ENCODE assay signal across 14 cellular contexts in genomic region chr17:48574523-48575065, GRCh38. TPM values are rescaled to one million over a fixed set of nuclear protein-coding genes. Genes with fewer than 3 reads are reported as not detected.
DNase-seq lines count a peak whose midpoint lies in the region; ATAC-seq, FAIRE-seq and TF ChIP-seq lines count a peak whose summit lies in the region.
"Had no signal": no experiment of that assay in that cellular context is flagged by ENCODE, and none has a peak within 500 bp of the region (broad histone marks: within the 10 kb centered on the region; RNA-seq: fewer than 3 reads in every experiment).

No MANE protein-coding gene starts in this region.

- intact Hi-C loops in kidney (cut with DNase I) = loop anchor here (5.0 kb wide), 1 partner anchor 32 kb away; no protein-coding TSS in a partner anchor

- DNase-seq in astrocyte of the spinal cord (ENCODE audit: low read depth, low spot score) (no peak), kidney (no peak), DMS 273 (lab: John Stamatoyannopoulos, UW; ENCODE audit: unreplicated experiment) (no peak)
- DNase-seq in activated naive CD4-positive, alpha-beta T cell treated with anti-CD3 and anti-CD28 coated beads, Interleukin-2, amount 50 U/mL, for 16 hours = no peak
- no peak for DNase-seq in activated effector memory CD4-positive, alpha-beta T cell treated with anti-CD3 and anti-CD28 coated beads, Interleukin-2, amount 50 U/mL, for 16 hours
- DNase-seq: activated CD4-positive, alpha-beta memory T cell treated with anti-CD3 and anti-CD28 coated beads for 36 hours; activated T-cell treated with anti-CD3 and anti-CD28 coated beads, Interleukin-2, amount 50 U/mL, for 72 hours; BE2C; stimulated activated naive CD8-positive, alpha-beta T cell treated with anti-CD3 and anti-CD28 coated beads, Interleukin-15, amount 100 ng/mL, for 72 hours had no signal

- no peaks in the 10 kb centered on the region for H3K9me3 ChIP-seq in HEK293 (ENCODE audit: control insufficient read depth, insufficient read depth, low read depth, low read length)
- no peaks in the 10 kb centered on the region for H3K9me3 ChIP-seq in kidney (ENCODE audit: control insufficient read depth in 1 of 2, low read length in 2 of 2)
- no peaks in the 10 kb centered on the region for H3K9me3 ChIP-seq in stomach smooth muscle (ENCODE audit: control insufficient read depth in 2 of 2, low read length in 2 of 2)
- H3K9me3 ChIP-seq: BE2C had no signal

- H3K27me3 ChIP-seq in stomach smooth muscle (ENCODE audit: control insufficient read depth in 1 of 2, insufficient read depth in 2 of 2, low read length in 2 of 2) = peaks cover 0 to 46% of the 10 kb centered on the region in 2 donors

- peak overlapping the region; percentile 93 for H3K27ac ChIP-seq in HEK293 (ENCODE audit: extremely low read depth, low read depth, low read length)
- peak overlapping the region; percentile 26 to 86 for H3K27ac ChIP-seq in kidney (ENCODE audit: low read depth in 2 of 2, low read length in 2 of 2)
- H3K27ac ChIP-seq in stomach smooth muscle (ENCODE audit: low read length) = peak overlapping the region; percentile 94

- H3K4me1 ChIP-seq in HEK293 (ENCODE audit: control insufficient read depth, insufficient read depth, low read length) (peaks cover 82% of the 10 kb centered on the region), kidney (ENCODE audit: control insufficient read depth in 1 of 2, insufficient read depth in 1 of 2, low read depth in 1 of 2, low read length in 2 of 2) (peaks cover 12 to 28% of the 10 kb centered on the region in 2 donors), stomach smooth muscle (ENCODE audit: control insufficient read depth, insufficient read depth, low read length) (peaks cover 65% of the 10 kb centered on the region)
- H3K4me1 ChIP-seq: BE2C had no signal

- ATAC-seq in HG03521 (IDR thresholded peaks at IDR 0.05; ENCODE audit: unreplicated experiment) = no peak
- ATAC-seq: activated T-cell treated with anti-CD3 and anti-CD28 coated beads, Interleukin-2, amount 50 U/mL, for 72 hours; stimulated activated naive CD8-positive, alpha-beta T cell treated with anti-CD3 and anti-CD28 coated beads, Interleukin-15, amount 100 ng/mL, for 72 hours had no signal

- CTCF ChIA-PET in HEK293 (lab: Yijun Ruan, JAX) = interaction anchor here (0.6 to 0.9 kb wide), 3 partner anchors 13 to 211 kb away, joined by 4 to 5 read pairs (median 4); no protein-coding TSS in a partner anchor

- H3K36me3 ChIP-seq in HEK293 (ENCODE audit: control insufficient read depth in 2 of 2, insufficient read depth in 1 of 2, low read length in 2 of 2) (peaks cover 0 to 38% of the 10 kb centered on the region in 2 experiments; a peak in 2 of 3 replicates), kidney (ENCODE audit: control insufficient read depth in 1 of 2, insufficient read depth in 2 of 2, low read length in 2 of 2) (no peaks in the 10 kb centered on the region), stomach smooth muscle (ENCODE audit: control insufficient read depth in 2 of 2, insufficient read depth in 2 of 2, low read length in 2 of 2) (no peaks in the 10 kb centered on the region)
- H3K36me3 ChIP-seq: BE2C had no signal

- H3K9ac ChIP-seq in kidney (ENCODE audit: low read length in 2 of 2) = peak overlapping the region in 1 of 2 donors; percentile 82
- H3K9ac ChIP-seq in stomach smooth muscle (ENCODE audit: low read length in 2 of 2) = peak overlapping the region; percentile 41 to 79

- POLR2A ChIA-PET in HEK293 (lab: Yijun Ruan, JAX) = interaction anchor here (1.3 kb wide), 1 partner anchor 33 kb away, joined by 5 read pairs; no protein-coding TSS in a partner anchor

- TF ChIP-seq CTCF in HEK293 (tag by site-specific recombination; IDR thresholded peaks at IDR 0.05) (no peak), astrocyte of the spinal cord (IDR thresholded peaks at IDR 0.05; ENCODE audit: low read depth, low read length) (no peak), kidney (IDR thresholded peaks at IDR 0.05; ENCODE audit: borderline replicate concordance, extremely low read depth, insufficient read depth) (no peak)

- no peak for FAIRE-seq in kidney (lab: Jason Lieb, UNC)

- H3K4me3 ChIP-seq in HEK293 (ENCODE audit: low read depth, low read length) = no peak overlapping the region
- H3K4me3 ChIP-seq in astrocyte of the spinal cord (ENCODE audit: low read depth, low read length) = peak overlapping the region; percentile 77
- peak overlapping the region in 1 of 2 donors; percentile 45 for H3K4me3 ChIP-seq in kidney (ENCODE audit: low read length in 2 of 2)
- peak overlapping the region; percentile 13 to 75 for H3K4me3 ChIP-seq in stomach smooth muscle (ENCODE audit: low read length in 2 of 2)

- in situ Hi-C loops in astrocyte of the spinal cord (cut with HindIII; ENCODE audit: low sequenced_read_pairs) = no loop called here

TF ChIP-seq in HEK293, 187 proteins besides CTCF, POLR2A, EP300 and RAD21:
- no peak for TF ChIP-seq ZBTB26 (tag by site-specific recombination; optimal IDR thresholded peaks at IDR 0.05)
- peak; percentile 87 for TF ChIP-seq PRDM1 (tag by site-specific recombination; IDR thresholded peaks at IDR 0.05)

RNA-seq across cellular contexts. Expression of gene HOXB4, which starts 3.6 kb away (rescaled TPM):
- 22.6 TPM for total RNA-seq in kidney
- 4.4 TPM for polyA plus RNA-seq in kidney (ENCODE audit: insufficient read depth, low read depth, low replicate concordance)

RNA-seq across cellular contexts. Expression of gene HOXB3, which starts 15.4 kb away (rescaled TPM):
- total RNA-seq in kidney = 99.0 TPM
- 12.1 TPM for polyA plus RNA-seq in kidney (ENCODE audit: insufficient read depth, low read depth, low replicate concordance)
- total RNA-seq: cerebellum had no signal

RNA-seq across cellular contexts. Expression of gene HOXB5, which starts 19.0 kb away (rescaled TPM):
- total RNA-seq in kidney = 27.0 TPM
- 12.3 TPM for polyA plus RNA-seq in kidney (ENCODE audit: insufficient read depth, low read depth, low replicate concordance)
- total RNA-seq: activated CD4-positive, alpha-beta memory T cell treated with anti-CD3 and anti-CD28 coated beads for 36 hours; activated T-cell treated with anti-CD3 and anti-CD28 coated beads, Interleukin-2, amount 50 U/mL, for 72 hours; cerebellum; lung microvascular endothelial cell had no signal

RNA-seq across cellular contexts. Expression of gene HOXB2, which starts 29.7 kb away (rescaled TPM):
- 61.9 TPM for total RNA-seq in kidney
- 30.7 TPM for polyA plus RNA-seq in kidney (ENCODE audit: insufficient read depth, low read depth, low replicate concordance)
- total RNA-seq: cerebellum had no signal

RNA-seq across cellular contexts. Expression of gene HOXB6, which starts 30.2 kb away (rescaled TPM):
- 90.2 TPM for total RNA-seq in kidney
- polyA plus RNA-seq in kidney (ENCODE audit: insufficient read depth, low read depth, low replicate concordance) = 44.0 TPM
- total RNA-seq: cerebellum had no signal
